ENCODE assay signal across 16 cellular contexts in the genomic region with DNA sequence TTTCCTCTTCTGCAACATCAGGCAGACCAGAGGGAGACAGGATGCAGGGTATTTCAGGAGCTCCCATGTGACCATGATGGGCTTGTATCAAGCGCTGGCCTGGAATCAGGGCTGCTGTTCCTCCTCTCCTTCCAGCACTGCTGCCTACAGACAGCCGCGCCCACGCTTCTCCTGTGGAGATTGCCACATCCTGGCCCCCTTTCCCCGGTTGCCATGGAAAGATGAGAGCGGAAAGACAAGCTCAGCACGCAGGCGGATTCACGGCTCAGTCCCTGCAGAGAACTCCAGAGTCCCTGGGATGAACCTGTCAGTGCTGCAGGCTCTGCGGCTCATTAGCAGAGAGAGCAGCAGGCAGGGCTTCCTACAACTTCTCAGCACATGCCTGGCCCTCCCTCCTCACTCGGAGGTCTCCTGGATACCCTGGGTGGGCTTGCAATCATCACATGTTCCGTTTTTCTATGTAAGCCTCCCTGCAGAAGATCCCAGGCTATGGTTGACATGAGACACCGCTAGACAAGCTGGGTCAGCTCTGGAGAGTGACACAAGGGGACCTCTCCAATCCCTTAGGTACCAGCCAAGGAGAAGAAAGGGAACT.
DNase-seq lines count a peak whose midpoint lies in the region; ATAC-seq and TF ChIP-seq lines count a peak whose summit lies in the region.
"Had no signal": no experiment of that assay in that cellular context is flagged by ENCODE, and none has a peak within 500 bp of the region (broad histone marks: within the 10 kb centered on the region; RNA-seq: fewer than 3 reads in every experiment).

No MANE protein-coding gene starts in this region.

- no peak for TF ChIP-seq CTCF in Peyer's patch (IDR thresholded peaks at IDR 0.05)

- no peaks in the 10 kb centered on the region for H3K9me3 Mint-ChIP-seq in activated naive CD8-positive, alpha-beta T cell treated with anti-CD3 and anti-CD28 coated beads, Interleukin-2, amount 50 U/mL, for 24 hours
- H3K9me3 Mint-ChIP-seq in activated T-cell treated with anti-CD3 and anti-CD28 coated beads, Interleukin-2, amount 50 U/mL, for 4 hours = peaks cover 10% of the 10 kb centered on the region

- no peak overlapping the region for H3K4me3 ChIP-seq in Peyer's patch
- H3K4me3 ChIP-seq: MG63, transverse colon had no signal

- H3K36me3 ChIP-seq in Peyer's patch = no peaks in the 10 kb centered on the region
- H3K36me3 ChIP-seq: MG63, neutrophil, transverse colon, WERI-Rb-1 had no signal

- H3K9me3 ChIP-seq in Peyer's patch = no peaks in the 10 kb centered on the region
- H3K9me3 ChIP-seq: MG63, neutrophil, transverse colon had no signal

- peaks cover 2% of the 10 kb centered on the region for H3K27me3 Mint-ChIP-seq in activated naive CD8-positive, alpha-beta T cell treated with anti-CD3 and anti-CD28 coated beads, Interleukin-2, amount 50 U/mL, for 24 hours
- peaks cover 2% of the 10 kb centered on the region for H3K27me3 Mint-ChIP-seq in activated T-cell treated with anti-CD3 and anti-CD28 coated beads, Interleukin-2, amount 50 U/mL, for 4 hours (ENCODE audit: low read depth)

- DNase-seq in G401 (ENCODE audit: low spot score) = peak; percentile 31
- DNase-seq in Peyer's patch = peak in 2 of 3 donors; percentile 29 to 44
- peak; percentile 45 for DNase-seq in left ventricle myocardium superior
- peak; percentile 28 to 98 (median 87) for DNase-seq in posterior cingulate gyrus
- no peak for DNase-seq in activated naive CD8-positive, alpha-beta T cell treated with anti-CD3 and anti-CD28 coated beads, Interleukin-2, amount 50 U/mL, for 24 hours
- no peak for DNase-seq in activated T-cell treated with anti-CD3 and anti-CD28 coated beads, Interleukin-2, amount 50 U/mL, for 4 hours
- no peak for DNase-seq in DMS79 (lab: John Stamatoyannopoulos, UW)
- DNase-seq: DMS53, MG63, T-helper 1 cell, transverse colon had no signal

- H3K27ac Mint-ChIP-seq in activated naive CD8-positive, alpha-beta T cell treated with anti-CD3 and anti-CD28 coated beads, Interleukin-2, amount 50 U/mL, for 24 hours = no peak overlapping the region
- H3K27ac Mint-ChIP-seq: CD14-positive monocyte; stimulated activated effector memory CD8-positive, alpha-beta T cell treated with anti-CD3 and anti-CD28 coated beads, Interleukin-12 subunit alpha, Interleukin-12 subunit beta, amount 100 ng/mL, for 72 hours had no signal

- no peaks in the 10 kb centered on the region for H3K4me1 ChIP-seq in Peyer's patch
- H3K4me1 ChIP-seq: transverse colon had no signal

- H3K4me3 Mint-ChIP-seq in activated naive CD8-positive, alpha-beta T cell treated with anti-CD3 and anti-CD28 coated beads, Interleukin-2, amount 50 U/mL, for 24 hours = no peak overlapping the region
- no peak overlapping the region for H3K4me3 Mint-ChIP-seq in activated T-cell treated with anti-CD3 and anti-CD28 coated beads, Interleukin-2, amount 50 U/mL, for 4 hours
- H3K4me3 Mint-ChIP-seq: CD14-positive monocyte; stimulated activated effector memory CD8-positive, alpha-beta T cell treated with anti-CD3 and anti-CD28 coated beads, Interleukin-12 subunit alpha, Interleukin-12 subunit beta, amount 100 ng/mL, for 72 hours had no signal

- no peak for ATAC-seq in left ventricle myocardium superior
- no peak for ATAC-seq in activated naive CD8-positive, alpha-beta T cell treated with anti-CD3 and anti-CD28 coated beads, Interleukin-2, amount 50 U/mL, for 24 hours
- ATAC-seq in activated T-cell treated with anti-CD3 and anti-CD28 coated beads, Interleukin-2, amount 50 U/mL, for 4 hours = no peak
- ATAC-seq: esophagus mucosa; stimulated activated effector memory CD8-positive, alpha-beta T cell treated with anti-CD3 and anti-CD28 coated beads, Interleukin-12 subunit alpha, Interleukin-12 subunit beta, amount 100 ng/mL, for 72 hours had no signal

- no peaks in the 10 kb centered on the region for H3K27me3 ChIP-seq in Peyer's patch
- H3K27me3 ChIP-seq: MG63, neutrophil, transverse colon had no signal

- no peak for TF ChIP-seq POLR2A in Peyer's patch (IDR thresholded peaks at IDR 0.05)

- intact Hi-C loops in left ventricle myocardium superior (cut with micrococcal nuclease) (no loop called here), posterior cingulate gyrus (cut with DNase I) (no loop called here)

- in situ Hi-C loops in G401 (cut with HindIII; ENCODE audit: low sequenced_read_pairs) = no loop called here

- H3K36me3 Mint-ChIP-seq in activated naive CD8-positive, alpha-beta T cell treated with anti-CD3 and anti-CD28 coated beads, Interleukin-2, amount 50 U/mL, for 24 hours (ENCODE audit: low read depth) = no peaks in the 10 kb centered on the region
- no peaks in the 10 kb centered on the region for H3K36me3 Mint-ChIP-seq in activated T-cell treated with anti-CD3 and anti-CD28 coated beads, Interleukin-2, amount 50 U/mL, for 4 hours (ENCODE audit: insufficient read depth)
- H3K36me3 Mint-ChIP-seq: CD14-positive monocyte; stimulated activated effector memory CD8-positive, alpha-beta T cell treated with anti-CD3 and anti-CD28 coated beads, Interleukin-12 subunit alpha, Interleukin-12 subunit beta, amount 100 ng/mL, for 72 hours had no signal

- H3K27ac ChIP-seq in Peyer's patch = no peak overlapping the region
- H3K27ac ChIP-seq: neutrophil, transverse colon, WERI-Rb-1 had no signal

- H3K4me1 Mint-ChIP-seq in activated naive CD8-positive, alpha-beta T cell treated with anti-CD3 and anti-CD28 coated beads, Interleukin-2, amount 50 U/mL, for 24 hours = no peaks in the 10 kb centered on the region
- no peaks in the 10 kb centered on the region for H3K4me1 Mint-ChIP-seq in activated T-cell treated with anti-CD3 and anti-CD28 coated beads, Interleukin-2, amount 50 U/mL, for 4 hours (ENCODE audit: low read depth)
- H3K4me1 Mint-ChIP-seq: CD14-positive monocyte; stimulated activated effector memory CD8-positive, alpha-beta T cell treated with anti-CD3 and anti-CD28 coated beads, Interleukin-12 subunit alpha, Interleukin-12 subunit beta, amount 100 ng/mL, for 72 hours had no signal

Comparison
In these comparisons a context has a peak if more than half of its experiments do, and no peak if none do; other contexts are left out.
1. DNase-seq: peak in G401 (single experiment), Peyer's patch (2 of 3), left ventricle myocardium superior (single experiment) and posterior cingulate gyrus (10 of 10); none in activated naive CD8-positive, alpha-beta T cell treated with anti-CD3 and anti-CD28 coated beads, Interleukin-2, amount 50 U/mL, for 24 hours (single experiment), activated T-cell treated with anti-CD3 and anti-CD28 coated beads, Interleukin-2, amount 50 U/mL, for 4 hours (single experiment) and DMS79 (single experiment).